ENCODE assay signal across 1 cellular context in genomic region chr1:67535474-67535873, GRCh38.
A peak's percentile ranks its signal among the peaks of the same experiment; 100 is the strongest.
TF ChIP-seq lines count a peak whose summit lies in the region.

No MANE protein-coding gene starts in this region.

TF ChIP-seq in K562, 482 proteins besides CTCF, POLR2A, EP300 and RAD21 (continued from another document and continues in another):
- TF ChIP-seq ZNF398 (CRISPR knock-in tag; IDR thresholded peaks at IDR 0.05): no peak
- TF ChIP-seq ZNF592 (IDR thresholded peaks at IDR 0.05): no peak
- TF ChIP-seq CBFB (CRISPR knock-in tag; IDR thresholded peaks at IDR 0.05): no peak
- no peak for TF ChIP-seq SOX6 (IDR thresholded peaks at IDR 0.05)
- no peak for TF ChIP-seq NFRKB (IDR thresholded peaks at IDR 0.05; ENCODE audit: low read depth)
- TF ChIP-seq PRPF4 (IDR thresholded peaks at IDR 0.05; ENCODE audit: insufficient read depth, low read depth, low read length, poor library complexity, severe bottlenecking): no peak
- TF ChIP-seq ERF (CRISPR knock-in tag; IDR thresholded peaks at IDR 0.05): no peak
- no peak for TF ChIP-seq MYNN (IDR thresholded peaks at IDR 0.05)
- no peak for TF ChIP-seq MYNN (CRISPR knock-in tag; IDR thresholded peaks at IDR 0.05)
- no peak for TF ChIP-seq NR1H2 (CRISPR knock-in tag; IDR thresholded peaks at IDR 0.05)
- no peak for TF ChIP-seq CREB1 (IDR thresholded peaks at IDR 0.05)
- TF ChIP-seq CREB1 (CRISPR knock-in tag; IDR thresholded peaks at IDR 0.05): no peak
- peak; percentile 18; the same call in 1 of the 2 replicates for TF ChIP-seq ZNF384 (IDR thresholded peaks at IDR 0.05; ENCODE audit: low read depth, low read length)
- TF ChIP-seq OTX1 (CRISPR knock-in tag; IDR thresholded peaks at IDR 0.05): no peak
- TF ChIP-seq U2AF2 (optimal IDR thresholded peaks at IDR 0.05; ENCODE audit: low read depth, low read length): no peak
- no peak for TF ChIP-seq KLF6 (CRISPR knock-in tag; IDR thresholded peaks at IDR 0.05; ENCODE audit: borderline replicate concordance)
- no peak for TF ChIP-seq BRD4 (IDR thresholded peaks at IDR 0.05)
- no peak for TF ChIP-seq HNRNPK (IDR thresholded peaks at IDR 0.05; ENCODE audit: low read depth, low read length, poor library complexity, severe bottlenecking)
- no peak for TF ChIP-seq RNF219 (CRISPR knock-in tag; IDR thresholded peaks at IDR 0.05)
- TF ChIP-seq ZSCAN32 (CRISPR knock-in tag; IDR thresholded peaks at IDR 0.05): no peak
- no peak for TF ChIP-seq CREBBP (IDR thresholded peaks at IDR 0.05; ENCODE audit: low read depth, low read length)
- no peak for TF ChIP-seq MBD1 (CRISPR knock-in tag; IDR thresholded peaks at IDR 0.05)
- TF ChIP-seq SMARCA5 (IDR thresholded peaks at IDR 0.05): no peak
- TF ChIP-seq ZNF507 (tag; conservative IDR thresholded peaks at IDR 0.05): no peak
- TF ChIP-seq ATF1 (CRISPR knock-in tag; IDR thresholded peaks at IDR 0.05): no peak
- no peak for TF ChIP-seq ATF1 (tag; IDR thresholded peaks at IDR 0.05)
- no peak for TF ChIP-seq ZNF696 (CRISPR knock-in tag; conservative IDR thresholded peaks at IDR 0.05)
- TF ChIP-seq MCM5 (IDR thresholded peaks at IDR 0.05; ENCODE audit: low read depth): no peak
- no peak for TF ChIP-seq ZNF124 (CRISPR knock-in tag; IDR thresholded peaks at IDR 0.05)
- TF ChIP-seq RFX5 (IDR thresholded peaks at IDR 0.05; ENCODE audit: low read depth, low read length): 0 out of 2 replicates have a peak, but pooled peaks have one; percentile 22
- TF ChIP-seq MGA (IDR thresholded peaks at IDR 0.05): no peak
- no peak for TF ChIP-seq EGR1 (conservative IDR thresholded peaks at IDR 0.05)
- no peak for TF ChIP-seq THAP7 (CRISPR knock-in tag; IDR thresholded peaks at IDR 0.05)
- TF ChIP-seq TCF7 (IDR thresholded peaks at IDR 0.05; ENCODE audit: borderline replicate concordance): no peak
- TF ChIP-seq SMARCA4 (IDR thresholded peaks at IDR 0.05): no peak
- peak; percentile 84 for TF ChIP-seq DEAF1 (CRISPR knock-in tag; IDR thresholded peaks at IDR 0.05)
